ENCODE assay signal across 9 cellular contexts in the genomic region with DNA sequence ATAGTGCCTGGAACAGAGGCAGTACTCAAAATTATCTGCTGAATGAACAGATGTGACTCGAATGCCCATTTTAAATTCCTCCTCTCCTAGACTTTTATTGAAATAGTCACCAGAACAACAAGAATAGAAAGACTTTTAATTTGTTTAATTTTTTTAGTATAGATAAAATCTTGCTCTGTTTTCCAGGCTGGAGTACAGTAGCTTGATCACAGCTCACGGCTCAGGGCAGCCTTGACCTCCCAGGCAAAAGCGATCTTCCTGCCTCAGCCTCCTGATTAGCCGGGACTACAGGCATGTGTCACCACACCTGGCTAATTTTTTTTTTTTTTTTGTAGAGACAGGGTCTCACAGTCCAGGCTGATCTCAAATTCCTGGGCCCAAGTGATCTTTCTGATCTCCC.
"Had no signal": no experiment of that assay in that cellular context is flagged by ENCODE, and none has a peak within 500 bp of the region (broad histone marks: within the 10 kb centered on the region; RNA-seq: fewer than 3 reads in every experiment).

No MANE protein-coding gene starts in this region.

- H3K4me3 ChIP-seq: GM23248, GM23338, HAP-1 had no signal

- H3K4me2 ChIP-seq: GM23338 had no signal

- H3K27ac ChIP-seq: GM23248 had no signal

- H2AFZ ChIP-seq: GM23248, GM23338 had no signal

- ATAC-seq: GM23338, HCT116 had no signal

- DNase-seq: GM23248, GOT3, H7, H9, HCEC 1CT, HFFc6 had no signal

- H3K36me3 ChIP-seq: HAP-1 had no signal

- H3K9ac ChIP-seq: GM23248 had no signal
